1 cellular context compared by ENCODE assay signal in the genomic region with DNA sequence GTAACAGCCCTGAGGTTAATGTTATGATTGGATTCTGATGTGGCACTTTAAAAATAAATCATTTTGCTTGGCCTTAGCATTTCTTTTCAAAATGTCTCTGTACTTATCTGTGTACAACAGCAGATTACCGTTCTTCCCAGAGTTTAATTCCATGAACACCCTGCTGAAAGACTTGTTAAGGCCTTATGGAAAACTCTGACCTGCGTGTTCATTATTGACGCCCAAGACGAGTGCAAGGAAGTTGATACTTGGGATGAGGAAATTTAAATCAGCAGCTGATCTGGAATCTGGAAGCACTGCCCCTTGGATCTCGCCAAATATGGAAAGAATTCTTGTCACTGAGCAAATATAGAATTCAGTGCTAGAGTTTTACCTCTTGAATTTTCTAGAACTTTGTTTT.
TF ChIP-seq lines count a peak whose summit lies in the region.

No MANE protein-coding gene starts in this region.

TF ChIP-seq in H1, 55 proteins besides CTCF, POLR2A, EP300 and RAD21 (continued from another document):
- TF ChIP-seq RNF2 (IDR thresholded peaks at IDR 0.05; ENCODE audit: borderline replicate concordance, low read depth, low read length, missing control alignments, poor library complexity, severe bottlenecking) = no peak
- TF ChIP-seq HDAC2 (IDR thresholded peaks at IDR 0.05; ENCODE audit: borderline replicate concordance in 1 of 2, low read depth in 2 of 2, low read length in 2 of 2) = no peak
